Comparison of ENCODE assay signal across 8 cellular contexts in genomic region chr2:108927936-108928659, GRCh38.
A peak's percentile ranks its signal among the peaks of the same experiment; 100 is the strongest.
DNase-seq lines count a peak whose midpoint lies in the region; ATAC-seq and TF ChIP-seq lines count a peak whose summit lies in the region.

No MANE protein-coding gene starts in this region.

- 79 to 88% (median 85%) methylated on average over 8 of the region's 8 CpGs for WGBS in heart left ventricle, 4 donors

- H3K27ac Mint-ChIP-seq in Calu3 (ENCODE audit: unreplicated experiment): no peak overlapping the region
- H3K27ac Mint-ChIP-seq in activated naive CD4-positive, alpha-beta T cell treated with anti-CD3 and anti-CD28 coated beads, Interleukin-2, amount 50 U/mL, for 72 hours: no peak overlapping the region

- TF ChIP-seq POLR2A in HCT116 (IDR thresholded peaks at IDR 0.05; ENCODE audit: borderline replicate concordance, extremely low read depth, insufficient read depth, insufficient read length): no peak
- TF ChIP-seq POLR2A in heart left ventricle (IDR thresholded peaks at IDR 0.05): no peak

- H3K36me3 Mint-ChIP-seq in Calu3 (ENCODE audit: insufficient read depth, unreplicated experiment): no peaks in the 10 kb centered on the region
- no peaks in the 10 kb centered on the region for H3K36me3 Mint-ChIP-seq in activated naive CD4-positive, alpha-beta T cell treated with anti-CD3 and anti-CD28 coated beads, Interleukin-2, amount 50 U/mL, for 72 hours

- DNase-seq in Calu3: peak; percentile 62
- peak; percentile 43 for DNase-seq in HCT116 (ENCODE audit: low read depth, low spot score)
- peak in 1 of 2 donors; percentile 33 for DNase-seq in activated naive CD4-positive, alpha-beta T cell treated with anti-CD3 and anti-CD28 coated beads, Interleukin-2, amount 50 U/mL, for 72 hours (ENCODE audit: low spot score in 2 of 2)
- no peak for DNase-seq in heart left ventricle
- DNase-seq in sciatic nerve (ENCODE audit: low spot score): no peak
- DNase-seq in OCI-M2 (lab: John Stamatoyannopoulos, UW; ENCODE audit: unreplicated experiment): no peak

- H4K20me1 ChIP-seq in HCT116 (ENCODE audit: insufficient read depth) (no peaks in the 10 kb centered on the region), OCI-LY1 (ENCODE audit: insufficient read depth, low read length) (no peaks in the 10 kb centered on the region)

- H3K9me3 Mint-ChIP-seq in Calu3 (ENCODE audit: low read depth, unreplicated experiment): no peaks in the 10 kb centered on the region
- no peaks in the 10 kb centered on the region for H3K9me3 Mint-ChIP-seq in activated naive CD4-positive, alpha-beta T cell treated with anti-CD3 and anti-CD28 coated beads, Interleukin-2, amount 50 U/mL, for 72 hours

- CTCF ChIA-PET in Calu3 (lab: Charles Lee): interaction anchor here (1.1 to 1.2 kb wide), 2 partner anchors 61 to 582 kb away, joined by 3 to 4 read pairs; partner anchors contain the start of gene EDAR
- CTCF ChIA-PET in HCT116 (lab: Charles Lee): interaction anchor here (0.7 to 1.5 kb wide), 5 partner anchors 17 to 50 kb away, joined by 3 read pairs; no protein-coding TSS in a partner anchor

- H3K27me3 Mint-ChIP-seq in Calu3 (ENCODE audit: unreplicated experiment): peaks cover 75% of the 10 kb centered on the region

- no peaks in the 10 kb centered on the region for H3F3A ChIP-seq in OCI-LY1 (ENCODE audit: insufficient read depth, low read length)

- H3K79me2 ChIP-seq in HCT116 (ENCODE audit: insufficient read depth, low read length) (no peaks in the 10 kb centered on the region), OCI-LY1 (ENCODE audit: insufficient read depth, low read length) (no peaks in the 10 kb centered on the region)

- H3K27ac ChIP-seq in HCT116 (ENCODE audit: low read depth, low read length): no peak overlapping the region
- no peak overlapping the region for H3K27ac ChIP-seq in OCI-LY1 (ENCODE audit: low read depth, low read length, poor library complexity, severe bottlenecking)
- no peak overlapping the region for H3K27ac ChIP-seq in heart left ventricle

- TF ChIP-seq CTCF in Calu3 (IDR thresholded peaks at IDR 0.05; ENCODE audit: unreplicated experiment) (peak; percentile 73), HCT116 (IDR thresholded peaks at IDR 0.05 in 2 of 3, conservative IDR thresholded peaks at IDR 0.05 in 1 of 3; ENCODE audit: borderline replicate concordance in 1 of 3, insufficient read depth in 1 of 3, low read depth in 2 of 3, low read length in 2 of 3) (peak; percentile 77 to 90 (median 87); a peak in 5 of 6 replicates), OCI-LY1 (IDR thresholded peaks at IDR 0.05; ENCODE audit: low read length) (peak; percentile 81), heart left ventricle (IDR thresholded peaks at IDR 0.05) (peak; percentile 53 to 73 (median 64))

- TF ChIP-seq RAD21 in HCT116 (IDR thresholded peaks at IDR 0.05; ENCODE audit: low read depth): peak; percentile 75

- H3K9ac ChIP-seq in HCT116 (ENCODE audit: low read length) (no peak overlapping the region), OCI-LY1 (ENCODE audit: low read length) (no peak overlapping the region)

- H3K4me1 ChIP-seq in HCT116 (ENCODE audit: control insufficient read depth in 1 of 2, insufficient read depth in 2 of 2, low read length in 2 of 2) (peaks cover 3 to 8% of the 10 kb centered on the region in 2 experiments; a peak in 3 of 4 replicates), OCI-LY1 (ENCODE audit: insufficient read depth, low read length, severe bottlenecking) (no peaks in the 10 kb centered on the region), heart left ventricle (peaks cover 0 to 11% (median under 1%) of the 10 kb centered on the region in 12 donors)

- H3K4me1 Mint-ChIP-seq in Calu3 (ENCODE audit: low read depth, unreplicated experiment): no peaks in the 10 kb centered on the region

- intact Hi-C loops in Calu3 (cut with micrococcal nuclease; ENCODE audit: unreplicated experiment): loop anchor here (1.0 kb wide), 1 partner anchor 61 kb away; the partner anchor contains the start of gene EDAR
- intact Hi-C loops in HCT116 (cut with micrococcal nuclease): loop anchor here (1.0 to 2.0 kb wide), 3 partner anchors 61 to 74 kb away; partner anchors contain the start of gene EDAR
- intact Hi-C loops in heart left ventricle (cut with DNase I): loop anchor here in 8 of 10 donors (1.0 to 10.0 kb wide), 5 partner anchors 59 to 577 kb away; partner anchors contain the start of gene EDAR (in 7 of the 8)
- intact Hi-C loops in sciatic nerve (cut with DNase I): loop anchor here (1.0 kb wide), 1 partner anchor 28 kb away; no protein-coding TSS in a partner anchor

- H3K4me3 Mint-ChIP-seq in Calu3 (ENCODE audit: low read depth, unreplicated experiment): no peak overlapping the region

- POLR2A ChIA-PET in HCT116 (lab: Charles Lee): no interaction called here

- H2AFZ ChIP-seq in HCT116 (ENCODE audit: low read depth, low read length, poor library complexity, severe bottlenecking) (no peak overlapping the region), OCI-LY1 (ENCODE audit: low read length) (no peak overlapping the region)

- BruUV-seq in Calu3 (replicated peaks; lab: Mats Ljungman, UMichigan) (no TSS peak), HCT116 (replicated peaks; lab: Mats Ljungman, UMichigan) (no TSS peak)

- no peaks in the 10 kb centered on the region for H3K9me3 ChIP-seq in HCT116 (ENCODE audit: control insufficient read depth in 1 of 2, insufficient read depth in 1 of 2, low read depth in 1 of 2, low read length in 2 of 2)
- H3K9me3 ChIP-seq in OCI-LY1 (ENCODE audit: low read length): no peaks in the 10 kb centered on the region
- H3K9me3 ChIP-seq in heart left ventricle: no peaks in the 10 kb centered on the region

- H3K4me3 ChIP-seq in HCT116 (replicated peaks in 1 of 2; ENCODE audit: low read depth in 1 of 2, low read length in 2 of 2) (no peak overlapping the region), OCI-LY1 (ENCODE audit: low read depth, low read length, poor library complexity, severe bottlenecking) (no peak overlapping the region), heart left ventricle (no peak overlapping the region)

- H3K4me2 ChIP-seq in HCT116 (ENCODE audit: low read length): no peak overlapping the region
- no peak overlapping the region for H3K4me2 ChIP-seq in OCI-LY1 (ENCODE audit: low read length)

- H3K27me3 ChIP-seq in HCT116 (ENCODE audit: insufficient read depth, low read length) (no peaks in the 10 kb centered on the region), OCI-LY1 (ENCODE audit: insufficient read depth, low read length) (no peaks in the 10 kb centered on the region), heart left ventricle (peaks cover 0 to 4% (median 0%) of the 10 kb centered on the region in 9 donors)

- H3K36me3 ChIP-seq in HCT116 (ENCODE audit: control insufficient read depth in 1 of 2, insufficient read depth in 2 of 2, low read length in 2 of 2): no peaks in the 10 kb centered on the region
- no peaks in the 10 kb centered on the region for H3K36me3 ChIP-seq in OCI-LY1 (ENCODE audit: insufficient read depth, low read length)
- no peaks in the 10 kb centered on the region for H3K36me3 ChIP-seq in heart left ventricle

- H3K9me2 ChIP-seq in HCT116 (ENCODE audit: insufficient read depth) (no peaks in the 10 kb centered on the region), OCI-LY1 (ENCODE audit: low read depth, low read length) (no peaks in the 10 kb centered on the region)

- RAD21 ChIA-PET in HCT116 (lab: Charles Lee; ENCODE audit: low non-redundant PET in 1 of 2, low total read pairs in 2 of 2, uncharacterized antibody in 2 of 2, unreplicated experiment in 2 of 2): no interaction called here

- ATAC-seq in HCT116: peak; percentile 90
- peak; percentile 59 to 69 for ATAC-seq in activated naive CD4-positive, alpha-beta T cell treated with anti-CD3 and anti-CD28 coated beads, Interleukin-2, amount 50 U/mL, for 72 hours
- ATAC-seq in heart left ventricle: peak; percentile 23 to 67 (median 36)
- ATAC-seq in sciatic nerve: peak; percentile 49
- no peak for ATAC-seq in HG03571 (IDR thresholded peaks at IDR 0.05; ENCODE audit: unreplicated experiment)

TF ChIP-seq in HCT116, 20 proteins besides CTCF, POLR2A, EP300 and RAD21:
- no peak for TF ChIP-seq ZNF274 (IDR thresholded peaks at IDR 0.05; ENCODE audit: low read depth, low read length)

Comparison
In these comparisons a context has a peak if more than half of its experiments do, and no peak if none do; other contexts are left out.
1. DNase-seq: peak in Calu3 (single experiment) and HCT116 (single experiment); none in heart left ventricle (0 of 5), sciatic nerve (single experiment) and OCI-M2 (single experiment).
2. Peak in every context shown above with its lines, with median percentiles within 50 percentile points of each other: CTCF ChIP-seq.